10 cellular contexts compared by ENCODE assay signal in the genomic region with DNA sequence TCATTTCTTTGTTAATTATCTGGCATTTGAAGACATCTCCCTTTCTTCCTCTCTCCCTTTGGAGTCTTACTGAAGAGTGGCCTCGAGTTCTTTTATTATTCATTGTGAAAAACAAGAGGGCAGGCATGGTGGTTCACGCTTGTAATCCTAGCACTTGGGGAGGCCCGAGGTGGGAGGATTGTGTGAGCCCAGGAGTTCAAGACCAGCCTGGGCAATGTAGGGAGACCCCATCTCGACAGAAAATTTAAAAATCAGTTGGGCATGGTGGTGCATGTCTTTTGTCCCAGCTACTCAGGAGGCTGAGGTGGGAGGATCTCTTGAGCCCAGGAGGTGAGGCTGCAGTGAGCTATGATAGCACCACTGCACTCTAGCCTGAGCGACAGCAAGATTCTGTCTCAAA.
"Had no signal": no experiment of that assay in that cellular context is flagged by ENCODE, and none has a peak within 500 bp of the region (broad histone marks: within the 10 kb centered on the region; RNA-seq: fewer than 3 reads in every experiment).

No MANE protein-coding gene starts in this region.

- H3K36me3 ChIP-seq: HAP-1 had no signal

- ATAC-seq: HCT116, HepG2 had no signal

- H3K4me3 Mint-ChIP-seq: HFFc6, IgD-negative memory B cell had no signal

- H3K4me3 ChIP-seq: GM23248, HAP-1 had no signal

- DNase-seq: GM23248, GOT3, H7, HFFc6, KBM-7 had no signal

- H2AFZ ChIP-seq: GM23248 had no signal

- H3K4me1 ChIP-seq: HAP-1 had no signal

- H3K27me3 Mint-ChIP-seq: IgD-negative memory B cell had no signal

- H3K9me3 ChIP-seq: HAP-1 had no signal

- H3K27ac ChIP-seq: GM23248, HL-60 had no signal

- H3K9ac ChIP-seq: GM23248 had no signal

- H3K27ac Mint-ChIP-seq: HFFc6, IgD-negative memory B cell had no signal

- H3K9me3 Mint-ChIP-seq: HFFc6, IgD-negative memory B cell had no signal
